28 cellular contexts compared by ENCODE assay signal in the genomic region with DNA sequence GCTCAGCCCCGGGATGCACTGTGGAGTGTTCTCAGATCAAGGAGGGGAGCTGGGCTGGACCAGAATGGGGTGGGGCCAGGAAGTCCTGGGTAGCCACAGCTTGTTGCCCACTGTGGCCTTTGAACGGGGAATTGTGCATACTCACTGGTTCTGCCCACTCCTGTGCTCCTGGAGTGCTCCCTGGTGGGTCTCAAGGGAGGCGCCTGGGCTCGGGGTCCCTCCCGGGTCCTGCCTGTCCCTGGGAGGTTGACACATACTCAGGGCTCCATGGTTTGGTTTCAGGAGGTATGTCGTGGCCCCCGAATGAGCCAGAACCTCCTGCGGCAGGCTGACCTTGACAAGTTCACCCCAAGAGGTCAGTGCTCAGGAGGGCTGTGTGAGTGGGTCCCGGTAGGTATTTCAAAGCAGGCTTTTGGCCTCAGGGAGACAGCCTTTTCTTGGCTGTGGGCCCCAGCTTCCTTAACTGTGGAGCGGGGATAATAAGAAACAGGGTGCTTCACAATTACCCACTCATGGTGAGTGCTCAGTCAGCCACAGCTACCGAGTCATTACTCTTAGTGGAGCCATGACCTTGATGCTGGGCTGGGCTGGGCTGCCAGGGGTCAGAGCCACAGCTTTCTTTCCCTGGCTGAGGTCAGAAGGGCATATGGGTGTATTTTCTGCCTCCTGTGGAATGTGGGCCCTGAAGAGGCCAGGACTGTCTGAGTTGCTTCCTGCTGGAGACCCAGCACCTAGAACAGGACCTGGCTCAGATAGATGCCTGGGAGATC. TPM values are rescaled to one million over a fixed set of nuclear protein-coding genes. Genes with fewer than 3 reads are reported as not detected.
DNase-seq lines count a peak whose midpoint lies in the region; ATAC-seq, FAIRE-seq and TF ChIP-seq lines count a peak whose summit lies in the region.
"Had no signal": no experiment of that assay in that cellular context is flagged by ENCODE, and none has a peak within 500 bp of the region (broad histone marks: within the 10 kb centered on the region; RNA-seq: fewer than 3 reads in every experiment).

No MANE protein-coding gene starts in this region.

- H3K9me3 ChIP-seq in H9 (ENCODE audit: control insufficient read depth, low read depth, low read length) (no peaks in the 10 kb centered on the region), K562 (replicated peaks; ENCODE audit: control insufficient read depth, insufficient read depth, low read depth, low read length) (no peaks in the 10 kb centered on the region), mesenchymal stem cell (ENCODE audit: control insufficient read depth, low read length) (no peaks in the 10 kb centered on the region)
- H3K9me3 ChIP-seq in CD4-positive, alpha-beta memory T cell (ENCODE audit: control insufficient read depth in 1 of 2, low read length in 2 of 2) = no peaks in the 10 kb centered on the region
- H3K9me3 ChIP-seq: gastroesophageal sphincter, Peyer's patch, spleen, tibial artery had no signal

- H2AFZ ChIP-seq in H9 (ENCODE audit: low read length) = no peak overlapping the region
- H2AFZ ChIP-seq in K562 (ENCODE audit: low read depth, low read length) = no peak overlapping the region
- no peak overlapping the region for H2AFZ ChIP-seq in mesenchymal stem cell (ENCODE audit: low read depth, low read length)

- H2BK15ac ChIP-seq in H9 (ENCODE audit: low read depth, low read length) (no peak overlapping the region), mesenchymal stem cell (ENCODE audit: low read depth, poor library complexity, severe bottlenecking) (no peak overlapping the region)

- H3K4me3 ChIP-seq in AG10803 (ENCODE audit: low read length) (no peak overlapping the region), K562 (no peak overlapping the region), mesenchymal stem cell (ENCODE audit: insufficient read depth in 1 of 2, low read depth in 1 of 2, low read length in 2 of 2) (no peak overlapping the region)
- no peak overlapping the region for H3K4me3 ChIP-seq in CD4-positive, alpha-beta memory T cell (ENCODE audit: low read length in 2 of 2)
- H3K4me3 ChIP-seq: gastroesophageal sphincter, Peyer's patch, SK-N-MC, spleen, tibial artery had no signal

- H3K27me3 Mint-ChIP-seq in H9 (ENCODE audit: low read depth) = peaks cover 21% of the 10 kb centered on the region
- H3K27me3 Mint-ChIP-seq in CD4-positive, alpha-beta memory T cell = no peaks in the 10 kb centered on the region
- H3K27me3 Mint-ChIP-seq in activated naive CD8-positive, alpha-beta T cell treated with anti-CD3 and anti-CD28 coated beads, Interleukin-2, amount 50 U/mL, for 24 hours = no peaks in the 10 kb centered on the region
- H3K27me3 Mint-ChIP-seq: naive B cell; stimulated activated memory B cell treated with anti-CD40 and anti-IgM and Interleukin-4, amounts not matched to agents 10 μg/mL and 1 μg/mL and 100 μg/mL, for 72 hours had no signal

- in situ Hi-C loops in K562 (cut with MboI) = no loop called here

- no peaks in the 10 kb centered on the region for H3K79me1 ChIP-seq in H9 (ENCODE audit: insufficient read depth, low read depth, low read length, poor library complexity, severe bottlenecking)
- H3K79me1 ChIP-seq in mesenchymal stem cell (replicated peaks; ENCODE audit: low read length, poor library complexity, severe bottlenecking) = no peaks in the 10 kb centered on the region

- no peak overlapping the region for H2BK20ac ChIP-seq in H9 (ENCODE audit: low read depth, low read length, poor library complexity, severe bottlenecking)

- POLR2A ChIA-PET in K562 (lab: Yijun Ruan, JAX) = interaction anchor here (0.6 to 0.8 kb wide), 2 partner anchors 12 to 661 kb away, joined by 4 read pairs; no protein-coding TSS in a partner anchor
- POLR2A ChIA-PET in CD4-positive, alpha-beta memory T cell (lab: Charles Lee; ENCODE audit: partially characterized antibody) = no interaction called here

- no peak for TF ChIP-seq EP300 in K562 (IDR thresholded peaks at IDR 0.05; ENCODE audit: low read length)

- FAIRE-seq in K562 (lab: Jason Lieb, UNC) = no peak
- FAIRE-seq: GM12892, islet of Langerhans had no signal

- H4K8ac ChIP-seq in H9 (replicated peaks; ENCODE audit: insufficient read length, low read depth, low read length) (no peak overlapping the region), mesenchymal stem cell (ENCODE audit: low read length) (no peak overlapping the region)

- H3K18ac ChIP-seq in H9 (ENCODE audit: insufficient read length, low read depth, low read length) = no peak overlapping the region
- no peak overlapping the region for H3K18ac ChIP-seq in mesenchymal stem cell (ENCODE audit: low read depth in 1 of 2, low read length in 2 of 2)

- H3K4me3 Mint-ChIP-seq in H9 = no peak overlapping the region
- H3K4me3 Mint-ChIP-seq in CD4-positive, alpha-beta memory T cell = no peak overlapping the region
- H3K4me3 Mint-ChIP-seq in activated naive CD8-positive, alpha-beta T cell treated with anti-CD3 and anti-CD28 coated beads, Interleukin-2, amount 50 U/mL, for 24 hours = no peak overlapping the region
- H3K4me3 Mint-ChIP-seq: activated naive CD4-positive, alpha-beta T cell treated with anti-CD3 and anti-CD28 coated beads for 36 hours; activated T-cell treated with anti-CD3 and anti-CD28 coated beads, Interleukin-2, amount 50 U/mL, for 72 hours; dendritic cell treated with granulocyte-macrophage colony-stimulating factor and Interleukin-4, amounts not matched to agents 40 ng/mL and 50 ng/mL, for 4 days; naive B cell; stimulated activated memory B cell treated with anti-CD40 and anti-IgM and Interleukin-4, amounts not matched to agents 10 μg/mL and 1 μg/mL and 100 μg/mL, for 72 hours had no signal

- WGBS in H9 (ENCODE audit: extremely low coverage, insufficient read length, low lambda C conversion rate) = no CpG with 5 or more reads among the region's 11 CpGs
- WGBS in K562 (ENCODE audit: insufficient coverage, low coverage, missing lambda C conversion rate) = 57% methylated on average over 10 of the region's 11 CpGs
- 85% methylated on average over 11 of the region's 11 CpGs for WGBS in mesenchymal stem cell

- peak overlapping the region in 1 of 3 experiments; percentile 77; a peak in 2 of 7 replicates for H3K27ac Mint-ChIP-seq in H9
- H3K27ac Mint-ChIP-seq in CD4-positive, alpha-beta memory T cell = no peak overlapping the region
- no peak overlapping the region for H3K27ac Mint-ChIP-seq in activated naive CD8-positive, alpha-beta T cell treated with anti-CD3 and anti-CD28 coated beads, Interleukin-2, amount 50 U/mL, for 24 hours
- H3K27ac Mint-ChIP-seq: activated naive CD4-positive, alpha-beta T cell treated with anti-CD3 and anti-CD28 coated beads for 36 hours; activated T-cell treated with anti-CD3 and anti-CD28 coated beads, Interleukin-2, amount 50 U/mL, for 72 hours; dendritic cell treated with granulocyte-macrophage colony-stimulating factor and Interleukin-4, amounts not matched to agents 40 ng/mL and 50 ng/mL, for 4 days; stimulated activated memory B cell treated with anti-CD40 and anti-IgM and Interleukin-4, amounts not matched to agents 10 μg/mL and 1 μg/mL and 100 μg/mL, for 72 hours had no signal

- no peak for TF ChIP-seq RAD21 in K562 (CRISPR knock-in tag; conservative IDR thresholded peaks at IDR 0.05 in 1 of 2, IDR thresholded peaks at IDR 0.05 in 1 of 2)

- no peak overlapping the region for H3K56ac ChIP-seq in H9 (ENCODE audit: insufficient read length, low read depth, low read length)

- BruUV-seq in K562 (replicated peaks; lab: Mats Ljungman, UMichigan) = no TSS peak

- TF ChIP-seq POLR2A in K562 (conservative IDR thresholded peaks at IDR 0.05) = no peak

- H3K14ac ChIP-seq in H9 (ENCODE audit: insufficient read depth, low read length) (0 out of 2 replicates have a peak overlapping the region, but pooled peaks have one; percentile 54), mesenchymal stem cell (ENCODE audit: low read length in 2 of 2) (peak overlapping the region in 1 of 2 experiments; percentile 42)

- H3K27me3 ChIP-seq in H9 (ENCODE audit: insufficient read depth, low read length) (no peaks in the 10 kb centered on the region), K562 (ENCODE audit: control insufficient read depth in 2 of 2, insufficient read depth in 2 of 2, low read length in 2 of 2) (no peaks in the 10 kb centered on the region; a peak in 1 of 5 replicates), mesenchymal stem cell (ENCODE audit: control insufficient read depth in 1 of 2, insufficient read depth in 1 of 2, low read length in 2 of 2) (peaks cover 0 to 7% of the 10 kb centered on the region in 2 experiments)
- H3K27me3 ChIP-seq in CD4-positive, alpha-beta memory T cell (ENCODE audit: insufficient read depth, low read length) = no peaks in the 10 kb centered on the region
- H3K27me3 ChIP-seq: gastroesophageal sphincter, Peyer's patch, spleen, tibial artery had no signal

- H3T11ph ChIP-seq in H9 (ENCODE audit: low read length) = no peak overlapping the region

- no peak overlapping the region for H3K23ac ChIP-seq in H9 (ENCODE audit: insufficient read length, low read depth, low read length)
- peak overlapping the region in 1 of 2 experiments; percentile 5 for H3K23ac ChIP-seq in mesenchymal stem cell (ENCODE audit: low read length in 2 of 2)

- intact Hi-C loops in K562 (cut with micrococcal nuclease) = no loop called here
- intact Hi-C loops in CD4-positive, alpha-beta memory T cell (cut with micrococcal nuclease) = no loop called here

- no peaks in the 10 kb centered on the region for H3K9me1 ChIP-seq in K562 (ENCODE audit: control insufficient read depth, insufficient read depth, low read length)

- H2BK5ac ChIP-seq in H9 (ENCODE audit: insufficient read length, low read length) = no peak overlapping the region
- peak overlapping the region; percentile 10 for H2BK5ac ChIP-seq in mesenchymal stem cell (ENCODE audit: low read depth, low read length, poor library complexity, severe bottlenecking)

- H2BK120ac ChIP-seq in H9 (ENCODE audit: low read depth, low read length, poor library complexity, severe bottlenecking) (no peak overlapping the region), mesenchymal stem cell (ENCODE audit: low read depth, low read length) (no peak overlapping the region)

- H3K36me3 ChIP-seq in K562 (ENCODE audit: control insufficient read depth, insufficient read depth, low read length) (no peaks in the 10 kb centered on the region), mesenchymal stem cell (ENCODE audit: control insufficient read depth in 1 of 2, insufficient read depth in 2 of 2, low read depth in 1 of 2, low read length in 2 of 2) (peaks cover 0 to 6% of the 10 kb centered on the region in 2 experiments)
- H3K36me3 ChIP-seq in CD4-positive, alpha-beta memory T cell (ENCODE audit: insufficient read depth, low read length) = no peaks in the 10 kb centered on the region
- H3K36me3 ChIP-seq: Peyer's patch had no signal

- H2AK5ac ChIP-seq in H9 (ENCODE audit: insufficient read length, low read length) = no peak overlapping the region
- no peak overlapping the region for H2AK5ac ChIP-seq in mesenchymal stem cell (ENCODE audit: low read length, severe bottlenecking)

- CTCF ChIA-PET in K562 (lab: Yijun Ruan, JAX; ENCODE audit: low intra/inter-chr PET ratio) = no interaction called here
- CTCF ChIA-PET in CD4-positive, alpha-beta memory T cell (lab: Charles Lee; ENCODE audit: partially characterized antibody) = no interaction called here

- peak; percentile 43; the same call in 2 of the 3 replicates for ATAC-seq in K562
- no peak for ATAC-seq in activated naive CD8-positive, alpha-beta T cell treated with anti-CD3 and anti-CD28 coated beads, Interleukin-2, amount 50 U/mL, for 24 hours
- ATAC-seq: activated T-cell treated with anti-CD3 and anti-CD28 coated beads, Interleukin-2, amount 50 U/mL, for 72 hours; gastroesophageal sphincter; stimulated activated memory B cell treated with anti-CD40 and anti-IgM and Interleukin-4, amounts not matched to agents 10 μg/mL and 1 μg/mL and 100 μg/mL, for 72 hours had no signal

- H4K5ac ChIP-seq in H9 (ENCODE audit: insufficient read length, low read depth, low read length) = no peak overlapping the region

- TF ChIP-seq CTCF in AG10803 (conservative IDR thresholded peaks at IDR 0.05; ENCODE audit: low read length) (no peak), H9 (conservative IDR thresholded peaks at IDR 0.05) (no peak), K562 (IDR thresholded peaks at IDR 0.05 in 2 of 3, conservative IDR thresholded peaks at IDR 0.05 in 1 of 3; ENCODE audit: insufficient read depth in 2 of 3, low read depth in 1 of 3, low read length in 3 of 3) (no peak; a peak in 1 of 6 replicates)

- no peaks in the 10 kb centered on the region for H3K9me3 Mint-ChIP-seq in H9
- H3K9me3 Mint-ChIP-seq in CD4-positive, alpha-beta memory T cell = no peaks in the 10 kb centered on the region
- no peaks in the 10 kb centered on the region for H3K9me3 Mint-ChIP-seq in activated naive CD8-positive, alpha-beta T cell treated with anti-CD3 and anti-CD28 coated beads, Interleukin-2, amount 50 U/mL, for 24 hours
- H3K9me3 Mint-ChIP-seq: activated naive CD4-positive, alpha-beta T cell treated with anti-CD3 and anti-CD28 coated beads for 36 hours; activated T-cell treated with anti-CD3 and anti-CD28 coated beads, Interleukin-2, amount 50 U/mL, for 72 hours; dendritic cell treated with granulocyte-macrophage colony-stimulating factor and Interleukin-4, amounts not matched to agents 40 ng/mL and 50 ng/mL, for 4 days; naive B cell; stimulated activated memory B cell treated with anti-CD40 and anti-IgM and Interleukin-4, amounts not matched to agents 10 μg/mL and 1 μg/mL and 100 μg/mL, for 72 hours had no signal

- H3K27ac ChIP-seq in H9 (ENCODE audit: insufficient read length, low read depth, low read length) (no peak overlapping the region), K562 (ENCODE audit: extremely low read depth, low read depth, low read length) (no peak overlapping the region), mesenchymal stem cell (ENCODE audit: low read length, poor library complexity, severe bottlenecking) (no peak overlapping the region)
- H3K27ac ChIP-seq in CD4-positive, alpha-beta memory T cell (ENCODE audit: low read depth, low read length) = no peak overlapping the region
- H3K27ac ChIP-seq: gastroesophageal sphincter, Peyer's patch, SK-N-MC, spleen, tibial artery, VCaP had no signal

- no peak overlapping the region for H3K4ac ChIP-seq in H9 (ENCODE audit: low read depth, low read length)
- H3K4ac ChIP-seq in mesenchymal stem cell (ENCODE audit: low read depth in 1 of 2, low read length in 2 of 2) = no peak overlapping the region

- no peaks in the 10 kb centered on the region; a peak in 1 of 4 replicates for H3K4me1 Mint-ChIP-seq in H9
- peaks cover 0 to 2% (median 0%) of the 10 kb centered on the region in 4 donors for H3K4me1 Mint-ChIP-seq in CD4-positive, alpha-beta memory T cell
- no peaks in the 10 kb centered on the region for H3K4me1 Mint-ChIP-seq in activated naive CD8-positive, alpha-beta T cell treated with anti-CD3 and anti-CD28 coated beads, Interleukin-2, amount 50 U/mL, for 24 hours
- H3K4me1 Mint-ChIP-seq: stimulated activated memory B cell treated with anti-CD40 and anti-IgM and Interleukin-4, amounts not matched to agents 10 μg/mL and 1 μg/mL and 100 μg/mL, for 72 hours had no signal

- DNase-seq in AG10803 (ENCODE audit: low read depth) (peak; percentile 6), H9 (no peak), K562 (ENCODE audit: extremely low read depth in 1 of 4, low spot score in 3 of 4) (no peak), mesenchymal stem cell (no peak), COR-L47 (lab: John Stamatoyannopoulos, UW) (no peak), OCI-M2 (lab: John Stamatoyannopoulos, UW; ENCODE audit: unreplicated experiment) (no peak)
- no peak for DNase-seq in CD4-positive, alpha-beta memory T cell
- no peak for DNase-seq in activated naive CD8-positive, alpha-beta T cell treated with anti-CD3 and anti-CD28 coated beads, Interleukin-2, amount 50 U/mL, for 24 hours
- DNase-seq: activated CD4-positive, alpha-beta T cell treated with anti-CD3 and anti-CD28 coated beads for 48 hours; activated naive CD4-positive, alpha-beta T cell treated with anti-CD3 and anti-CD28 coated beads for 36 hours; activated T-cell treated with anti-CD3 and anti-CD28 coated beads, Interleukin-2, amount 50 U/mL, for 72 hours; anterior cingulate cortex; C1 segment of cervical spinal cord; H7; naive B cell; NCI-H1105; NCI-H2107; Peyer's patch; spleen; stimulated activated CD4-positive, alpha-beta T cell treated with anti-CD3 and anti-CD28 coated beads, Interleukin-2, amount 100 ng/mL, for 48 hours; tibial artery had no signal

- H3K4me1 ChIP-seq in H9 (ENCODE audit: insufficient read depth, low read length) (no peaks in the 10 kb centered on the region), K562 (replicated peaks in 1 of 2; ENCODE audit: control insufficient read depth in 2 of 2, insufficient read depth in 2 of 2, low read length in 2 of 2) (peaks cover 6 to 21% of the 10 kb centered on the region in 2 experiments), mesenchymal stem cell (ENCODE audit: control insufficient read depth, insufficient read depth, low read depth, low read length) (peaks cover 14% of the 10 kb centered on the region)
- H3K4me1 ChIP-seq in CD4-positive, alpha-beta memory T cell (ENCODE audit: insufficient read depth, low read length) = no peaks in the 10 kb centered on the region
- H3K4me1 ChIP-seq: gastroesophageal sphincter, Peyer's patch, spleen, tibial artery had no signal

- no peaks in the 10 kb centered on the region for H3K23me2 ChIP-seq in H9 (ENCODE audit: insufficient read length, low read depth, low read length, poor library complexity, severe bottlenecking)

- H2BK12ac ChIP-seq in H9 (ENCODE audit: insufficient read length, low read depth, low read length) (no peak overlapping the region), mesenchymal stem cell (ENCODE audit: low read length in 2 of 2) (no peak overlapping the region)

- H3K9ac ChIP-seq in H9 (ENCODE audit: extremely low read depth, insufficient read length, low read length) (no peak overlapping the region), K562 (ENCODE audit: insufficient read depth in 1 of 2, low read depth in 2 of 2, low read length in 2 of 2) (peak overlapping the region in 1 of 2 experiments; percentile 43; a peak in 2 of 4 replicates), mesenchymal stem cell (ENCODE audit: low read length) (no peak overlapping the region)

- no peaks in the 10 kb centered on the region for H3K36me3 Mint-ChIP-seq in H9 (ENCODE audit: insufficient read depth in 1 of 3, low read depth in 3 of 3)
- H3K36me3 Mint-ChIP-seq in CD4-positive, alpha-beta memory T cell = peaks cover 0 to 6% of the 10 kb centered on the region in 2 donors
- H3K36me3 Mint-ChIP-seq in activated naive CD8-positive, alpha-beta T cell treated with anti-CD3 and anti-CD28 coated beads, Interleukin-2, amount 50 U/mL, for 24 hours (ENCODE audit: low read depth) = no peaks in the 10 kb centered on the region
- H3K36me3 Mint-ChIP-seq: naive B cell had no signal

- H3K79me2 ChIP-seq in H9 (ENCODE audit: insufficient read depth, low read length) (no peaks in the 10 kb centered on the region), K562 (ENCODE audit: control insufficient read depth, insufficient read depth, low read length) (no peaks in the 10 kb centered on the region)

- no peak overlapping the region for H4K91ac ChIP-seq in H9 (ENCODE audit: insufficient read length, low read depth, low read length)
- no peak overlapping the region for H4K91ac ChIP-seq in mesenchymal stem cell (ENCODE audit: low read length)

- H4K20me1 ChIP-seq in H9 (ENCODE audit: control insufficient read depth, insufficient read depth, insufficient read length) (no peaks in the 10 kb centered on the region), K562 (replicated peaks; ENCODE audit: control insufficient read depth, insufficient read depth, low read length) (no peaks in the 10 kb centered on the region)

- no peak overlapping the region for H3K4me2 ChIP-seq in H9 (ENCODE audit: insufficient read depth, insufficient read length, low read length)
- H3K4me2 ChIP-seq in K562 (ENCODE audit: insufficient read depth, low read length) = no peak overlapping the region
- no peak overlapping the region for H3K4me2 ChIP-seq in mesenchymal stem cell (ENCODE audit: low read length, poor library complexity, severe bottlenecking)

RNA-seq across cellular contexts. Expression of gene DNAH1, which starts 7.6 kb away (rescaled TPM):
- total RNA-seq in H9 (2021) (2.0 and 2.3 TPM in 2 replicates), K562 (2014; rRNA removed) (0.41 and 0.57 TPM in 2 replicates), K562 (2014; rRNA removed; fragmentation: Illumina TruSeq; extraction: Trizol) (0.18 and 0.22 TPM in 2 replicates), K562 (2015; rRNA removed; fragmentation: Illumina TruSeq; extraction: Trizol) (0.51 and 0.57 TPM in 2 replicates), K562 (2021) (0.84 and 1.2 TPM in 2 replicates)
- 10.1 and 27.0 TPM in 2 replicates for total RNA-seq in K562 (2011; cell fraction: chromatin; rRNA removed; ENCODE audit: low replicate concordance)
- total RNA-seq in K562 (2011; cell fraction: nucleolus; rRNA removed) = 5.8 and 8.3 TPM in 2 replicates
- total RNA-seq in K562 (2011; cell fraction: nucleoplasm; rRNA removed) = 4.7 and 7.0 TPM in 2 replicates
- polyA plus RNA-seq in K562 (2011; rRNA removed) (0.57 and 0.97 TPM in 2 replicates), K562 (2014; fragmentation: Illumina TruSeq; extraction: Trizol) (0.42 and 0.68 TPM in 2 replicates), K562 (2014; fragmentation: Nextera tagmentation; extraction: Ambion mirVana) (under 1 TPM; 0.04 TPM), K562 (2014; rRNA removed) (0.40 and 0.50 TPM in 2 replicates)
- polyA plus RNA-seq in K562 (2011; cell fraction: cytosol; rRNA removed) = 0.21 and 0.55 TPM in 2 replicates
- 5.4 and 8.1 TPM in 2 replicates for polyA plus RNA-seq in K562 (2011; cell fraction: nucleus; rRNA removed)
- polyA plus RNA-seq in K562 (2012) = 0.47 and 4.0 TPM in 2 replicates
- polyA minus RNA-seq in K562 (2011; rRNA and poly(A)+ RNA removed) = 0.98 and 1.8 TPM in 2 replicates
- 0.46 and 0.48 TPM in 2 replicates for polyA minus RNA-seq in K562 (2011; cell fraction: cytosol; rRNA and poly(A)+ RNA removed)
- 2.2 and 5.3 TPM in 2 replicates for polyA minus RNA-seq in K562 (2011; cell fraction: nucleus; rRNA and poly(A)+ RNA removed)
- 1.0 TPM for polyA plus RNA-seq in mesenchymal stem cell (2013, experiment 1 of 2)
- polyA plus RNA-seq in mesenchymal stem cell (2013, experiment 2 of 2) = 1.0 TPM
- 10 to 100 TPM; 45.1 to 49.8 TPM for total RNA-seq in CD4-positive, alpha-beta memory T cell
- polyA plus RNA-seq in CD4-positive, alpha-beta memory T cell = 1 to 10 TPM in 1 of 2 donors, under 1 TPM in 1; 0.02 to 1.2 TPM

RNA-seq across cellular contexts. Expression of gene GLYCTK, which starts 36.1 kb away (rescaled TPM):
- total RNA-seq in H9 (2021) (8.4 and 8.8 TPM in 2 replicates), K562 (2014; rRNA removed) (5.8 and 6.4 TPM in 2 replicates), K562 (2014; rRNA removed; fragmentation: Illumina TruSeq; extraction: Trizol) (1.3 and 1.9 TPM in 2 replicates), K562 (2015; rRNA removed; fragmentation: Illumina TruSeq; extraction: Trizol) (3.4 and 4.1 TPM in 2 replicates), K562 (2021) (7.3 and 8.3 TPM in 2 replicates)
- total RNA-seq in K562 (2011; cell fraction: chromatin; rRNA removed; ENCODE audit: low replicate concordance) = 13.8 and 48.9 TPM in 2 replicates
- 30.0 and 32.7 TPM in 2 replicates for total RNA-seq in K562 (2011; cell fraction: nucleolus; rRNA removed)
- 23.2 and 27.7 TPM in 2 replicates for total RNA-seq in K562 (2011; cell fraction: nucleoplasm; rRNA removed)
- polyA plus RNA-seq in K562 (2011; rRNA removed) (6.0 and 7.1 TPM in 2 replicates), K562 (2014; fragmentation: Illumina TruSeq; extraction: Trizol) (3.0 and 4.5 TPM in 2 replicates), K562 (2014; fragmentation: Nextera tagmentation; extraction: Ambion mirVana) (under 1 TPM; 0.18 to 0.55 TPM), K562 (2014; rRNA removed) (9.1 and 9.9 TPM in 2 replicates)
- polyA plus RNA-seq in K562 (2011; cell fraction: cytosol; rRNA removed) = 6.9 and 12.4 TPM in 2 replicates
- 35.6 and 67.1 TPM in 2 replicates for polyA plus RNA-seq in K562 (2011; cell fraction: nucleus; rRNA removed)
- polyA plus RNA-seq in K562 (2012) = 5.1 and 6.4 TPM in 2 replicates
- polyA minus RNA-seq in K562 (2011; rRNA and poly(A)+ RNA removed) = 2.5 and 3.2 TPM in 2 replicates
- 2.7 and 3.9 TPM in 2 replicates for polyA minus RNA-seq in K562 (2011; cell fraction: cytosol; rRNA and poly(A)+ RNA removed)
- polyA minus RNA-seq in K562 (2011; cell fraction: nucleus; rRNA and poly(A)+ RNA removed) = 10.9 and 12.1 TPM in 2 replicates
- 2.2 TPM for polyA plus RNA-seq in mesenchymal stem cell (2013, experiment 1 of 2)
- 2.4 TPM for polyA plus RNA-seq in mesenchymal stem cell (2013, experiment 2 of 2)
- 10 to 100 TPM; 29.4 to 35.1 TPM for total RNA-seq in CD4-positive, alpha-beta memory T cell
- polyA plus RNA-seq in CD4-positive, alpha-beta memory T cell = 1 to 10 TPM; 4.9 to 9.7 TPM

RNA-seq across cellular contexts. Expression of gene WDR82, which starts 45.3 kb away (rescaled TPM):
- total RNA-seq in H9 (2021) (83.1 and 84.3 TPM in 2 replicates), K562 (2014; rRNA removed) (22.0 and 29.6 TPM in 2 replicates), K562 (2014; rRNA removed; fragmentation: Illumina TruSeq; extraction: Trizol) (37.1 and 41.0 TPM in 2 replicates), K562 (2015; rRNA removed; fragmentation: Illumina TruSeq; extraction: Trizol) (36.1 and 39.0 TPM in 2 replicates), K562 (2021) (44.4 and 45.9 TPM in 2 replicates)
- 32.1 and 34.4 TPM in 2 replicates for total RNA-seq in K562 (2011; cell fraction: chromatin; rRNA removed; ENCODE audit: low replicate concordance)
- 18.3 and 21.8 TPM in 2 replicates for total RNA-seq in K562 (2011; cell fraction: nucleolus; rRNA removed)
- total RNA-seq in K562 (2011; cell fraction: nucleoplasm; rRNA removed) = 32.9 and 48.2 TPM in 2 replicates
- polyA plus RNA-seq in K562 (2011; rRNA removed) (38.0 and 62.9 TPM in 2 replicates), K562 (2014; fragmentation: Illumina TruSeq; extraction: Trizol) (45.3 and 46.2 TPM in 2 replicates), K562 (2014; fragmentation: Nextera tagmentation; extraction: Ambion mirVana) (1 to 10 TPM; 6.4 to 8.0 TPM), K562 (2014; rRNA removed) (30.6 and 37.7 TPM in 2 replicates)
- 25.3 and 36.3 TPM in 2 replicates for polyA plus RNA-seq in K562 (2011; cell fraction: cytosol; rRNA removed)
- 9.0 and 10.3 TPM in 2 replicates for polyA plus RNA-seq in K562 (2011; cell fraction: nucleus; rRNA removed)
- polyA plus RNA-seq in K562 (2012) = 26.5 and 47.8 TPM in 2 replicates
- polyA minus RNA-seq in K562 (2011; rRNA and poly(A)+ RNA removed) = 59.8 and 79.3 TPM in 2 replicates
- 28.9 and 31.4 TPM in 2 replicates for polyA minus RNA-seq in K562 (2011; cell fraction: cytosol; rRNA and poly(A)+ RNA removed)
- 9.8 and 14.4 TPM in 2 replicates for polyA minus RNA-seq in K562 (2011; cell fraction: nucleus; rRNA and poly(A)+ RNA removed)
- polyA plus RNA-seq in mesenchymal stem cell (2013, experiment 1 of 2) = 29.2 TPM
- 30.0 TPM for polyA plus RNA-seq in mesenchymal stem cell (2013, experiment 2 of 2)
- total RNA-seq in CD4-positive, alpha-beta memory T cell = 100 to 1,000 TPM; 149 to 150 TPM
- 100 to 1,000 TPM in 1 of 2 donors, 10 to 100 TPM in 1; 62.3 to 143 TPM for polyA plus RNA-seq in CD4-positive, alpha-beta memory T cell
